7 cellular contexts compared by ENCODE assay signal in genomic region chr4:8420151-8420550, GRCh38. TPM values are rescaled to one million over a fixed set of nuclear protein-coding genes. Genes with fewer than 3 reads are reported as not detected.
A peak's percentile ranks its signal among the peaks of the same experiment; 100 is the strongest.
DNase-seq lines count a peak whose midpoint lies in the region; ATAC-seq, FAIRE-seq and TF ChIP-seq lines count a peak whose summit lies in the region.
"Not testable (repeated sequence)": the region's sequence is repeated elsewhere in the genome, so short reads cannot be mapped to it uniquely, and the experiment has no call there.

No MANE protein-coding gene starts in this region.

- not testable (repeated sequence) for H3K4me3 ChIP-seq in endothelial cell of umbilical vein (replicated peaks in 1 of 3; ENCODE audit: insufficient read depth in 1 of 3, low read depth in 1 of 3, low read length in 3 of 3); left ventricle myocardium inferior; sigmoid colon; stomach smooth muscle (ENCODE audit: low read length in 2 of 2)

- ATAC-seq in HG03045 (IDR thresholded peaks at IDR 0.05; ENCODE audit: unreplicated experiment): peak; percentile 5

- not testable (repeated sequence) for H3K27ac ChIP-seq in endothelial cell of umbilical vein (ENCODE audit: insufficient read depth, low read depth, low read length)
- H3K27ac ChIP-seq in left ventricle myocardium inferior (replicated peaks) (peak overlapping the region; percentile 73), sigmoid colon (peak overlapping the region in 3 of 4 donors; percentile 44 to 58 (median 57)), stomach smooth muscle (ENCODE audit: low read length) (peak overlapping the region; percentile 37)

- FAIRE-seq in endothelial cell of umbilical vein (lab: Jason Lieb, UNC): peak; percentile 8

- DNase-seq in activated CD4-positive, alpha-beta T cell treated with anti-CD3 and anti-CD28 coated beads, Interleukin-2, amount 10 ng/mL, durations not matched to agents 24 days and 14 days; activated T-helper 2 cell treated with anti-CD3 and anti-CD28 coated beads, Interferon-gamma antibody, Interleukin-2, Interleukin-4, amounts not matched to agents 10 μg/mL and 5 μg/mL and 100 μg/mL, durations not matched to agents 14 hours and 24 hours and 36 hours (ENCODE audit: low spot score); endothelial cell of umbilical vein (ENCODE audit: low read depth, low spot score); left ventricle myocardium inferior; sigmoid colon: not testable (repeated sequence)

- not testable (repeated sequence) for H3K27me3 ChIP-seq in endothelial cell of umbilical vein (ENCODE audit: control insufficient read depth in 2 of 2, insufficient read depth in 2 of 2, low read length in 2 of 2); left ventricle myocardium inferior (ENCODE audit: low read depth); sigmoid colon; stomach smooth muscle (ENCODE audit: control insufficient read depth in 1 of 2, insufficient read depth in 2 of 2, low read length in 2 of 2)

- not testable (repeated sequence) for TF ChIP-seq CTCF in endothelial cell of umbilical vein (IDR thresholded peaks at IDR 0.05; ENCODE audit: extremely low read depth in 1 of 2, insufficient read depth in 1 of 2, low read depth in 1 of 2, low read length in 2 of 2); left ventricle myocardium inferior (IDR thresholded peaks at IDR 0.05; ENCODE audit: borderline replicate concordance); sigmoid colon (IDR thresholded peaks at IDR 0.05)

- H3K27me3 Mint-ChIP-seq in activated CD4-positive, alpha-beta T cell treated with anti-CD3 and anti-CD28 coated beads, Interleukin-2, amount 10 ng/mL, durations not matched to agents 24 days and 14 days; activated T-helper 2 cell treated with anti-CD3 and anti-CD28 coated beads, Interferon-gamma antibody, Interleukin-2, Interleukin-4, amounts not matched to agents 10 μg/mL and 5 μg/mL and 100 μg/mL, durations not matched to agents 14 hours and 24 hours and 36 hours (ENCODE audit: low read depth): not testable (repeated sequence)

- TF ChIP-seq EP300 in sigmoid colon (IDR thresholded peaks at IDR 0.05): not testable (repeated sequence)

- H3K9me1 ChIP-seq in endothelial cell of umbilical vein (replicated peaks; ENCODE audit: control insufficient read depth, extremely low read depth, insufficient read depth, low read length): not testable (repeated sequence)

- not testable (repeated sequence) for BruUV-seq in endothelial cell of umbilical vein (replicated peaks; lab: Mats Ljungman, UMichigan)

- H3K27ac Mint-ChIP-seq in activated CD4-positive, alpha-beta T cell treated with anti-CD3 and anti-CD28 coated beads, Interleukin-2, amount 10 ng/mL, durations not matched to agents 24 days and 14 days: peak overlapping the region; percentile 89
- peak overlapping the region; percentile 89 for H3K27ac Mint-ChIP-seq in activated T-helper 2 cell treated with anti-CD3 and anti-CD28 coated beads, Interferon-gamma antibody, Interleukin-2, Interleukin-4, amounts not matched to agents 10 μg/mL and 5 μg/mL and 100 μg/mL, durations not matched to agents 14 hours and 24 hours and 36 hours

- H3K9me3 ChIP-seq in endothelial cell of umbilical vein (replicated peaks; ENCODE audit: control insufficient read depth, insufficient read depth, low read length); left ventricle myocardium inferior (replicated peaks); sigmoid colon; stomach smooth muscle (ENCODE audit: control insufficient read depth in 2 of 2, low read length in 2 of 2): not testable (repeated sequence)

- not testable (repeated sequence) for H3K4me2 ChIP-seq in endothelial cell of umbilical vein (ENCODE audit: insufficient read depth, low read length)

- intact Hi-C loops in activated CD4-positive, alpha-beta T cell treated with anti-CD3 and anti-CD28 coated beads, Interleukin-2, amount 10 ng/mL, durations not matched to agents 24 days and 14 days (cut with micrococcal nuclease); activated T-helper 2 cell treated with anti-CD3 and anti-CD28 coated beads, Interferon-gamma antibody, Interleukin-2, Interleukin-4, amounts not matched to agents 10 μg/mL and 5 μg/mL and 100 μg/mL, durations not matched to agents 14 hours and 24 hours and 36 hours (cut with micrococcal nuclease); endothelial cell of umbilical vein (cut with micrococcal nuclease); left ventricle myocardium inferior (cut with micrococcal nuclease); sigmoid colon (cut with DNase I): not testable (repeated sequence)

- H2AFZ ChIP-seq in endothelial cell of umbilical vein (ENCODE audit: low read depth, low read length): not testable (repeated sequence)

- peaks cover 22% of the 10 kb centered on the region for H3K79me2 ChIP-seq in endothelial cell of umbilical vein (ENCODE audit: control insufficient read depth, insufficient read depth, low read length)

- TF ChIP-seq POLR2A in endothelial cell of umbilical vein (IDR thresholded peaks at IDR 0.05; ENCODE audit: low read depth, low read length); sigmoid colon (IDR thresholded peaks at IDR 0.05): not testable (repeated sequence)

- not testable (repeated sequence) for H3K36me3 Mint-ChIP-seq in activated CD4-positive, alpha-beta T cell treated with anti-CD3 and anti-CD28 coated beads, Interleukin-2, amount 10 ng/mL, durations not matched to agents 24 days and 14 days (ENCODE audit: low read depth)
- H3K36me3 Mint-ChIP-seq in activated T-helper 2 cell treated with anti-CD3 and anti-CD28 coated beads, Interferon-gamma antibody, Interleukin-2, Interleukin-4, amounts not matched to agents 10 μg/mL and 5 μg/mL and 100 μg/mL, durations not matched to agents 14 hours and 24 hours and 36 hours (ENCODE audit: low read depth): peaks cover 28% of the 10 kb centered on the region

- not testable (repeated sequence) for H3K9ac ChIP-seq in endothelial cell of umbilical vein (replicated peaks; ENCODE audit: extremely low read depth, insufficient read depth, low read length); stomach smooth muscle (ENCODE audit: low read length in 2 of 2)

- H3K4me1 Mint-ChIP-seq in activated CD4-positive, alpha-beta T cell treated with anti-CD3 and anti-CD28 coated beads, Interleukin-2, amount 10 ng/mL, durations not matched to agents 24 days and 14 days: peaks cover 11% of the 10 kb centered on the region
- peaks cover 29% of the 10 kb centered on the region for H3K4me1 Mint-ChIP-seq in activated T-helper 2 cell treated with anti-CD3 and anti-CD28 coated beads, Interferon-gamma antibody, Interleukin-2, Interleukin-4, amounts not matched to agents 10 μg/mL and 5 μg/mL and 100 μg/mL, durations not matched to agents 14 hours and 24 hours and 36 hours (ENCODE audit: low read depth)

- not testable (repeated sequence) for H4K20me1 ChIP-seq in endothelial cell of umbilical vein (replicated peaks; ENCODE audit: control insufficient read depth, extremely low read depth, insufficient read depth, low read length)

- dilution Hi-C loops in endothelial cell of umbilical vein (cut with MboI; ENCODE audit: extremely low pct_ligation_motif_present, low sequenced_read_pairs): not testable (repeated sequence)

- POLR2A ChIA-PET in endothelial cell of umbilical vein (lab: Charles Lee): interaction anchor here (0.5 kb wide), 1 partner anchor 206 kb away, joined by 3 read pairs; no protein-coding TSS in a partner anchor

- not testable (repeated sequence) for H3K4me3 Mint-ChIP-seq in activated CD4-positive, alpha-beta T cell treated with anti-CD3 and anti-CD28 coated beads, Interleukin-2, amount 10 ng/mL, durations not matched to agents 24 days and 14 days; activated T-helper 2 cell treated with anti-CD3 and anti-CD28 coated beads, Interferon-gamma antibody, Interleukin-2, Interleukin-4, amounts not matched to agents 10 μg/mL and 5 μg/mL and 100 μg/mL, durations not matched to agents 14 hours and 24 hours and 36 hours (ENCODE audit: low read depth)

- CTCF ChIA-PET in endothelial cell of umbilical vein (lab: Charles Lee): interaction anchor here (1.2 to 2.1 kb wide), 4 partner anchors 9 to 178 kb away, joined by 4 to 12 read pairs (median 8); no protein-coding TSS in a partner anchor

- H3K9me3 Mint-ChIP-seq in activated CD4-positive, alpha-beta T cell treated with anti-CD3 and anti-CD28 coated beads, Interleukin-2, amount 10 ng/mL, durations not matched to agents 24 days and 14 days; activated T-helper 2 cell treated with anti-CD3 and anti-CD28 coated beads, Interferon-gamma antibody, Interleukin-2, Interleukin-4, amounts not matched to agents 10 μg/mL and 5 μg/mL and 100 μg/mL, durations not matched to agents 14 hours and 24 hours and 36 hours: not testable (repeated sequence)

- not testable (repeated sequence) for H3K4me1 ChIP-seq in endothelial cell of umbilical vein (ENCODE audit: control insufficient read depth, extremely low read depth, insufficient read depth, low read length); stomach smooth muscle (ENCODE audit: control insufficient read depth, insufficient read depth, low read length)
- H3K4me1 ChIP-seq in left ventricle myocardium inferior: peaks cover 34% of the 10 kb centered on the region
- H3K4me1 ChIP-seq in sigmoid colon: peaks cover 0 to 25% (median 11%) of the 10 kb centered on the region in 4 donors

- not testable (repeated sequence) for H3K36me3 ChIP-seq in endothelial cell of umbilical vein (ENCODE audit: control insufficient read depth in 2 of 2, extremely low read depth in 1 of 2, insufficient read depth in 2 of 2, low read length in 2 of 2); stomach smooth muscle (ENCODE audit: control insufficient read depth in 2 of 2, insufficient read depth in 2 of 2, low read length in 2 of 2)
- H3K36me3 ChIP-seq in left ventricle myocardium inferior: peaks cover 23% of the 10 kb centered on the region
- H3K36me3 ChIP-seq in sigmoid colon: peaks cover under 1 to 28% (median 6%) of the 10 kb centered on the region in 4 donors

RNA-seq across cellular contexts. Expression of gene ACOX3, which starts 20.4 kb away (rescaled TPM):
- total RNA-seq in activated CD4-positive, alpha-beta T cell treated with anti-CD3 and anti-CD28 coated beads, Interleukin-2, amount 10 ng/mL, durations not matched to agents 24 days and 14 days: 20.5 and 23.0 TPM in 2 replicates
- total RNA-seq in activated T-helper 2 cell treated with anti-CD3 and anti-CD28 coated beads, Interferon-gamma antibody, Interleukin-2, Interleukin-4, amounts not matched to agents 10 μg/mL and 5 μg/mL and 100 μg/mL, durations not matched to agents 14 hours and 24 hours and 36 hours: 28.4 and 29.9 TPM in 2 replicates
- total RNA-seq in endothelial cell of umbilical vein (25.6 and 26.3 TPM in 2 replicates), left ventricle myocardium inferior (22.0 TPM), sigmoid colon (10 to 100 TPM; 24.8 to 51.0 (median 29.4) TPM)
- polyA plus RNA-seq in endothelial cell of umbilical vein (10.6 and 13.0 TPM in 2 replicates), sigmoid colon (10 to 100 TPM in 2 of 3 donors, 1 to 10 TPM in 1; 8.4 to 18.0 (median 16.9) TPM)
- 10.6 and 11.2 TPM in 2 replicates for polyA plus RNA-seq in endothelial cell of umbilical vein (2011; cell fraction: cytosol; rRNA removed)
- 28.3 and 29.2 TPM in 2 replicates for polyA plus RNA-seq in endothelial cell of umbilical vein (2011; cell fraction: nucleus; rRNA removed)
- polyA plus RNA-seq in endothelial cell of umbilical vein (2012): 22.9 and 25.7 TPM in 2 replicates
- polyA minus RNA-seq in endothelial cell of umbilical vein: 10.0 and 11.8 TPM in 2 replicates
- polyA minus RNA-seq in endothelial cell of umbilical vein (2011; cell fraction: cytosol; rRNA and poly(A)+ RNA removed): 1.1 TPM
- polyA minus RNA-seq in endothelial cell of umbilical vein (2011; cell fraction: nucleus; rRNA and poly(A)+ RNA removed): 15.6 and 18.8 TPM in 2 replicates

RNA-seq across cellular contexts. Expression of gene TRMT44, which starts 20.4 kb away (rescaled TPM):
- 35.7 and 38.5 TPM in 2 replicates for total RNA-seq in activated CD4-positive, alpha-beta T cell treated with anti-CD3 and anti-CD28 coated beads, Interleukin-2, amount 10 ng/mL, durations not matched to agents 24 days and 14 days
- 25.6 and 28.2 TPM in 2 replicates for total RNA-seq in activated T-helper 2 cell treated with anti-CD3 and anti-CD28 coated beads, Interferon-gamma antibody, Interleukin-2, Interleukin-4, amounts not matched to agents 10 μg/mL and 5 μg/mL and 100 μg/mL, durations not matched to agents 14 hours and 24 hours and 36 hours
- total RNA-seq in endothelial cell of umbilical vein: 17.3 and 20.7 TPM in 2 replicates
- 10.4 and 10.6 TPM in 2 replicates for polyA plus RNA-seq in endothelial cell of umbilical vein
- 6.7 and 9.2 TPM in 2 replicates for polyA plus RNA-seq in endothelial cell of umbilical vein (2011; cell fraction: cytosol; rRNA removed)
- polyA plus RNA-seq in endothelial cell of umbilical vein (2011; cell fraction: nucleus; rRNA removed): 29.7 and 32.7 TPM in 2 replicates
- 8.9 and 9.1 TPM in 2 replicates for polyA plus RNA-seq in endothelial cell of umbilical vein (2012)
- 14.2 and 14.3 TPM in 2 replicates for polyA minus RNA-seq in endothelial cell of umbilical vein
- polyA minus RNA-seq in endothelial cell of umbilical vein (2011; cell fraction: cytosol; rRNA and poly(A)+ RNA removed): 10.4 TPM
- polyA minus RNA-seq in endothelial cell of umbilical vein (2011; cell fraction: nucleus; rRNA and poly(A)+ RNA removed): 22.2 and 37.1 TPM in 2 replicates
- 9.2 TPM for total RNA-seq in left ventricle myocardium inferior
- total RNA-seq in sigmoid colon: 10 to 100 TPM; 14.2 to 29.1 (median 17.0) TPM
- 1 to 10 TPM; 2.1 to 7.0 (median 5.4) TPM for polyA plus RNA-seq in sigmoid colon
